ENCODE assay signal across 16 cellular contexts in the genomic region with DNA sequence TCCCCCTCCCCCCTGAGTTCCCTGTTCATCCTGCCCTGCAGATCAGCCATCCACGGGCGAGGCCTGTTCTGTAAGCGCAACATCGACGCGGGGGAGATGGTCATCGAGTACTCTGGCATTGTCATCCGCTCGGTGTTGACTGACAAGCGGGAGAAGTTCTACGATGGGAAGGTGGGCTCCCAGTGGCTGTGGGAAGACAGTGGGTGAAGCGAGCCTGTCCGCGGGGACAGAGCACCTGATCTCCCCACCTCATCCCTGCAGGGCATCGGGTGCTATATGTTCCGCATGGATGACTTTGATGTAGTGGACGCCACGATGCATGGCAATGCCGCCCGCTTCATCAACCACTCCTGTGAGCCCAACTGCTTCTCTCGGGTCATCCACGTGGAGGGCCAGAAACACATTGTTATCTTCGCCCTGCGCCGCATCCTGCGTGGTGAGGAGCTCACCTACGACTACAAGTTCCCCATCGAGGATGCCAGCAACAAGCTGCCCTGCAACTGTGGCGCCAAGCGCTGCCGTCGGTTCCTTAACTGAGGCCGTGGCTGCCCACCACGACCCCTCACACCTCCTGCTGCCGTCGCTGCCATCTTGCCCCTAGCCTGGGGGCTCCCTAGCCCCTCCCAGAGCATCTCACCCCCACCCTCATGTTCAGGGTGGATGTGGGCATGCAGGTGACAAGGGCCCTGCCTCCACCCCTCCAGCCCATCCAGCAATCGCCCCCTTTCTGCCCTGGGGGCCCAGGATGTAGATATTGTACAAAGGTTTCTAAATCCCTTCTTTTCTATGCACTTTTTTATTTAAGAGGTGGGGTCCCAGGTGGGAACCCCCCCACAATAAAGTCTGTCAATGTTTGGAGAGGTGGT. TPM values are rescaled to one million over a fixed set of nuclear protein-coding genes. Genes with fewer than 3 reads are reported as not detected.
A peak's percentile ranks its signal among the peaks of the same experiment; 100 is the strongest.
DNase-seq lines count a peak whose midpoint lies in the region; ATAC-seq, FAIRE-seq and TF ChIP-seq lines count a peak whose summit lies in the region.
"Had no signal": no experiment of that assay in that cellular context is flagged by ENCODE, and none has a peak within 500 bp of the region (broad histone marks: within the 10 kb centered on the region; RNA-seq: fewer than 3 reads in every experiment).

No MANE protein-coding gene starts in this region.

- POLR2A ChIA-PET in GM12878 (lab: Charles Lee): interaction anchor here (1.3 kb wide), 1 partner anchor 20 kb away, joined by 5 read pairs; no protein-coding TSS in a partner anchor

- H3K4me3 Mint-ChIP-seq in activated T-cell treated with anti-CD3 and anti-CD28 coated beads, Interleukin-2, amount 50 U/mL, for 72 hours: peak overlapping the region in 1 of 2 donors; percentile 9
- no peak overlapping the region for H3K4me3 Mint-ChIP-seq in activated T-cell treated with anti-CD3 and anti-CD28 coated beads, Interleukin-2, amount 50 U/mL, for 4 hours
- no peak overlapping the region for H3K4me3 Mint-ChIP-seq in stimulated activated memory B cell treated with anti-CD40 and anti-IgM and Interleukin-4, amounts not matched to agents 10 μg/mL and 1 μg/mL and 100 μg/mL, for 72 hours
- no peak overlapping the region for H3K4me3 Mint-ChIP-seq in endodermal cell

- no peak for FAIRE-seq in GM12878 (lab: Jason Lieb, UNC)

- no peak for TF ChIP-seq EP300 in GM12878 (IDR thresholded peaks at IDR 0.05; ENCODE audit: borderline replicate concordance in 1 of 2, control insufficient read depth in 1 of 2, low read depth in 2 of 2, low read length in 2 of 2)

- ATAC-seq in activated T-cell treated with anti-CD3 and anti-CD28 coated beads, Interleukin-2, amount 50 U/mL, for 72 hours (replicated peaks in 1 of 2): no peak
- ATAC-seq in activated T-cell treated with anti-CD3 and anti-CD28 coated beads, Interleukin-2, amount 50 U/mL, for 4 hours: no peak
- no peak for ATAC-seq in GM12878
- no peak for ATAC-seq in stimulated activated memory B cell treated with anti-CD40 and anti-IgM and Interleukin-4, amounts not matched to agents 10 μg/mL and 1 μg/mL and 100 μg/mL, for 72 hours
- ATAC-seq: psoas muscle had no signal

- H3K27me3 ChIP-seq in GM12878 (replicated peaks in 1 of 2; ENCODE audit: control insufficient read depth in 2 of 2, insufficient read depth in 2 of 2, low read length in 1 of 2): no peaks in the 10 kb centered on the region
- H3K27me3 ChIP-seq in endodermal cell (ENCODE audit: control insufficient read depth, insufficient read depth, low read length, poor library complexity, severe bottlenecking): no peaks in the 10 kb centered on the region
- H3K27me3 ChIP-seq: upper lobe of left lung had no signal

- RAD21 ChIA-PET in GM12878 (lab: Charles Lee; ENCODE audit: unreplicated experiment): interaction anchor here (1.2 kb wide), 1 partner anchor 45 kb away, joined by 4 read pairs; no protein-coding TSS in a partner anchor

- H3K9me3 ChIP-seq in GM12878 (replicated peaks; ENCODE audit: control insufficient read depth, insufficient read depth, low read length): no peaks in the 10 kb centered on the region
- H3K9me3 ChIP-seq in endodermal cell (ENCODE audit: control insufficient read depth, low read length): no peaks in the 10 kb centered on the region
- H3K9me3 ChIP-seq: psoas muscle, upper lobe of left lung had no signal

- H3K27ac Mint-ChIP-seq in activated T-cell treated with anti-CD3 and anti-CD28 coated beads, Interleukin-2, amount 50 U/mL, for 72 hours: peak overlapping the region; percentile 26
- H3K27ac Mint-ChIP-seq in stimulated activated memory B cell treated with anti-CD40 and anti-IgM and Interleukin-4, amounts not matched to agents 10 μg/mL and 1 μg/mL and 100 μg/mL, for 72 hours: peak overlapping the region; percentile 30
- H3K27ac Mint-ChIP-seq in endodermal cell: no peak overlapping the region
- H3K27ac Mint-ChIP-seq: mesothelial cell of epicardium had no signal

- H3K36me3 ChIP-seq in GM12878 (ENCODE audit: control insufficient read depth in 2 of 2, insufficient read depth in 2 of 2, low read length in 1 of 2) (peaks cover 13 to 30% of the 10 kb centered on the region in 2 experiments; a peak in 3 of 4 replicates), endodermal cell (ENCODE audit: control insufficient read depth, insufficient read depth, low read length) (peaks cover 54% of the 10 kb centered on the region)

- H2AFZ ChIP-seq in GM12878 (ENCODE audit: control insufficient read depth, low read depth, low read length): no peak overlapping the region

- H3K9me3 Mint-ChIP-seq in activated T-cell treated with anti-CD3 and anti-CD28 coated beads, Interleukin-2, amount 50 U/mL, for 72 hours: no peaks in the 10 kb centered on the region
- no peaks in the 10 kb centered on the region for H3K9me3 Mint-ChIP-seq in activated T-cell treated with anti-CD3 and anti-CD28 coated beads, Interleukin-2, amount 50 U/mL, for 4 hours
- no peaks in the 10 kb centered on the region for H3K9me3 Mint-ChIP-seq in stimulated activated memory B cell treated with anti-CD40 and anti-IgM and Interleukin-4, amounts not matched to agents 10 μg/mL and 1 μg/mL and 100 μg/mL, for 72 hours
- no peaks in the 10 kb centered on the region for H3K9me3 Mint-ChIP-seq in endodermal cell
- H3K9me3 Mint-ChIP-seq: mesothelial cell of epicardium had no signal

- TF ChIP-seq RAD21 in GM12878 (IDR thresholded peaks at IDR 0.05; ENCODE audit: insufficient read depth, low read depth, low read length): no peak

- no peaks in the 10 kb centered on the region for H4K20me1 ChIP-seq in GM12878 (ENCODE audit: control insufficient read depth, insufficient read depth)

- no peak for DNase-seq in activated T-cell treated with anti-CD3 and anti-CD28 coated beads, Interleukin-2, amount 50 U/mL, for 72 hours
- DNase-seq in activated T-cell treated with anti-CD3 and anti-CD28 coated beads, Interleukin-2, amount 50 U/mL, for 4 hours: no peak
- DNase-seq in GM12878 (ENCODE audit: low read depth, low spot score) (no peak), endodermal cell (no peak), NCI-H2171 (lab: John Stamatoyannopoulos, UW) (no peak)
- DNase-seq: activated T-cell treated with anti-CD3 and anti-CD28 coated beads for 4 hours; effector memory CD4-positive, alpha-beta T cell; foreskin melanocyte; MV-4-11; NK-92 treated with Interleukin-12 subunit alpha and Interleukin-12 subunit beta, amount 100 ng/mL, for 24 hours; psoas muscle had no signal

- SMC1A ChIA-PET in GM12878 (lab: Charles Lee; ENCODE audit: uncharacterized antibody, unreplicated experiment): interaction anchor here (1.2 to 1.8 kb wide), 2 partner anchors 20 to 42 kb away, joined by 3 to 5 read pairs; no protein-coding TSS in a partner anchor

- intact Hi-C loops in GM12878 (cut with micrococcal nuclease; ENCODE audit: unreplicated experiment): no loop called here

- H3K4me1 Mint-ChIP-seq in activated T-cell treated with anti-CD3 and anti-CD28 coated beads, Interleukin-2, amount 50 U/mL, for 72 hours (ENCODE audit: low read depth): peaks cover 40% of the 10 kb centered on the region
- H3K4me1 Mint-ChIP-seq in activated T-cell treated with anti-CD3 and anti-CD28 coated beads, Interleukin-2, amount 50 U/mL, for 4 hours (ENCODE audit: low read depth): peaks cover 34% of the 10 kb centered on the region
- H3K4me1 Mint-ChIP-seq in stimulated activated memory B cell treated with anti-CD40 and anti-IgM and Interleukin-4, amounts not matched to agents 10 μg/mL and 1 μg/mL and 100 μg/mL, for 72 hours: peaks cover 65% of the 10 kb centered on the region
- H3K4me1 Mint-ChIP-seq in endodermal cell: no peaks in the 10 kb centered on the region

- CTCF ChIA-PET in GM12878 (lab: Yijun Ruan, JAX): interaction anchor here (1.2 to 2.1 kb wide), 3 partner anchors 18 to 46 kb away, joined by 4 to 7 read pairs (median 7); no protein-coding TSS in a partner anchor

- TF ChIP-seq POLR2A in GM12878 (IDR thresholded peaks at IDR 0.05; ENCODE audit: low read depth, low read length): peak; percentile 39

- H3K4me3 ChIP-seq in GM12878 (no peak overlapping the region), endodermal cell (ENCODE audit: low read length) (no peak overlapping the region)
- H3K4me3 ChIP-seq: psoas muscle, upper lobe of left lung had no signal

- H3K27ac ChIP-seq in GM12878 (ENCODE audit: control insufficient read depth, insufficient read depth) (no peak overlapping the region), endodermal cell (ENCODE audit: low read depth, low read length) (no peak overlapping the region)
- H3K27ac ChIP-seq: VCaP had no signal

- H3K36me3 Mint-ChIP-seq in activated T-cell treated with anti-CD3 and anti-CD28 coated beads, Interleukin-2, amount 50 U/mL, for 72 hours (ENCODE audit: insufficient read depth in 2 of 2): peaks cover 12 to 28% of the 10 kb centered on the region in 2 donors
- peaks cover 34% of the 10 kb centered on the region for H3K36me3 Mint-ChIP-seq in activated T-cell treated with anti-CD3 and anti-CD28 coated beads, Interleukin-2, amount 50 U/mL, for 4 hours (ENCODE audit: insufficient read depth)
- H3K36me3 Mint-ChIP-seq in stimulated activated memory B cell treated with anti-CD40 and anti-IgM and Interleukin-4, amounts not matched to agents 10 μg/mL and 1 μg/mL and 100 μg/mL, for 72 hours: peaks cover 60% of the 10 kb centered on the region
- H3K36me3 Mint-ChIP-seq in endodermal cell (ENCODE audit: low read depth): peaks cover 53% of the 10 kb centered on the region

- H3K9ac ChIP-seq in GM12878 (ENCODE audit: control insufficient read depth, insufficient read depth, low read length) (no peak overlapping the region), endodermal cell (ENCODE audit: extremely low read depth, low read length, poor library complexity, severe bottlenecking) (no peak overlapping the region)

- 93% methylated on average over 37 of the region's 37 CpGs for WGBS in GM12878 (ENCODE audit: insufficient coverage, insufficient replicate concordance, low lambda C conversion rate, missing lambda C conversion rate)
- 94 to 98% methylated on average over 28 to 37 of the region's 37 CpGs for WGBS in endodermal cell (ENCODE audit: insufficient coverage in 1 of 2, insufficient read length in 1 of 2), 2 experiments

- H3K4me1 ChIP-seq in GM12878 (ENCODE audit: control insufficient read depth, insufficient read depth, low read length) (peaks cover 16% of the 10 kb centered on the region), endodermal cell (ENCODE audit: control insufficient read depth, insufficient read depth, low read length) (no peaks in the 10 kb centered on the region)

- H3K27me3 Mint-ChIP-seq in activated T-cell treated with anti-CD3 and anti-CD28 coated beads, Interleukin-2, amount 50 U/mL, for 72 hours (ENCODE audit: low read depth): no peaks in the 10 kb centered on the region
- H3K27me3 Mint-ChIP-seq in activated T-cell treated with anti-CD3 and anti-CD28 coated beads, Interleukin-2, amount 50 U/mL, for 4 hours (ENCODE audit: low read depth): no peaks in the 10 kb centered on the region
- no peaks in the 10 kb centered on the region for H3K27me3 Mint-ChIP-seq in stimulated activated memory B cell treated with anti-CD40 and anti-IgM and Interleukin-4, amounts not matched to agents 10 μg/mL and 1 μg/mL and 100 μg/mL, for 72 hours
- no peaks in the 10 kb centered on the region for H3K27me3 Mint-ChIP-seq in endodermal cell (ENCODE audit: insufficient read depth)

- no peak for TF ChIP-seq CTCF in GM12878 (IDR thresholded peaks at IDR 0.05 in 2 of 3, conservative IDR thresholded peaks at IDR 0.05 in 1 of 3; ENCODE audit: control insufficient read depth in 2 of 3, extremely low read depth in 1 of 3, insufficient read depth in 1 of 3, low read depth in 3 of 3, low read length in 3 of 3)
- no peak for TF ChIP-seq CTCF in endodermal cell (conservative IDR thresholded peaks at IDR 0.05)

- peaks cover 15% of the 10 kb centered on the region for H3K79me2 ChIP-seq in GM12878 (ENCODE audit: control insufficient read depth, insufficient read depth, low read length)

- no TSS peak for BruUV-seq in GM12878 (replicated peaks; lab: Mats Ljungman, UMichigan)

- in situ Hi-C loops in GM12878 (cut with MboI): no loop called here

- H3K4me2 ChIP-seq in GM12878 (ENCODE audit: control insufficient read depth, insufficient read depth): no peak overlapping the region

RNA-seq across cellular contexts. Expression of a gene that starts 4.0 kb away (rescaled TPM):
- 100 to 1,000 TPM; 253 to 274 TPM for total RNA-seq in activated T-cell treated with anti-CD3 and anti-CD28 coated beads, Interleukin-2, amount 50 U/mL, for 72 hours
- 10 to 100 TPM; 24.0 to 32.7 (median 29.8) TPM for total RNA-seq in activated T-cell treated with anti-CD3 and anti-CD28 coated beads, Interleukin-2, amount 50 U/mL, for 4 hours
- total RNA-seq in GM12878 (2013; cell fraction: nucleolus; rRNA removed): 16.2 and 19.9 TPM in 2 replicates
- total RNA-seq in GM12878 (2014; rRNA removed): 27.2 and 28.7 TPM in 2 replicates
- 8.3 and 9.1 TPM in 2 replicates for total RNA-seq in GM12878 (2014; rRNA removed; fragmentation: Illumina TruSeq; extraction: Trizol)
- total RNA-seq in GM12878 (2021): 35.3 and 41.7 TPM in 2 replicates
- 11.1 TPM for polyA plus RNA-seq in GM12878 (2011; ENCODE audit: low read depth)
- polyA plus RNA-seq in GM12878 (2011; rRNA removed): 10.1 and 22.4 TPM in 2 replicates
- 46.7 and 55.5 TPM in 2 replicates for polyA plus RNA-seq in GM12878 (2011; cell fraction: cytosol; rRNA removed)
- polyA plus RNA-seq in GM12878 (2011; cell fraction: nucleus; rRNA removed): 75.6 and 89.2 TPM in 2 replicates
- 30.0 and 41.7 TPM in 2 replicates for polyA plus RNA-seq in GM12878 (2012)
- polyA plus RNA-seq in GM12878 (2014; fragmentation: Illumina TruSeq; extraction: Trizol): 5.9 and 8.7 TPM in 2 replicates
- 10 to 100 TPM in 1 of 2 experiments, 1 to 10 TPM in 1; 2.5 to 11.9 TPM for polyA plus RNA-seq in GM12878 (2014; fragmentation: Nextera tagmentation; extraction: Ambion mirVana)
- polyA plus RNA-seq in GM12878 (2014; rRNA removed): 39.9 and 47.9 TPM in 2 replicates
- 10 to 100 TPM; 36.4 to 36.8 TPM for polyA plus RNA-seq in GM12878 (2016; fragmentation: Nextera tagmentation; extraction: Ambion mirVana)
- 7.2 and 17.9 TPM in 2 replicates for polyA minus RNA-seq in GM12878 (2011; rRNA and poly(A)+ RNA removed)
- polyA minus RNA-seq in GM12878 (2011; cell fraction: cytosol; rRNA and poly(A)+ RNA removed): 9.4 and 12.4 TPM in 2 replicates
- polyA minus RNA-seq in GM12878 (2011; cell fraction: nucleus; rRNA and poly(A)+ RNA removed): 11.1 and 12.0 TPM in 2 replicates
- total RNA-seq in endodermal cell: 1 to 10 TPM; 4.6 to 7.1 TPM
- 9.0 TPM for polyA plus RNA-seq in endodermal cell (2013, experiment 1 of 2)
- 6.1 TPM for polyA plus RNA-seq in endodermal cell (2013, experiment 2 of 2)

RNA-seq across cellular contexts. Expression of a gene that starts 7.0 kb away (rescaled TPM):
- total RNA-seq in activated T-cell treated with anti-CD3 and anti-CD28 coated beads, Interleukin-2, amount 50 U/mL, for 72 hours: 10 to 100 TPM; 71.0 to 83.6 TPM
- total RNA-seq in activated T-cell treated with anti-CD3 and anti-CD28 coated beads, Interleukin-2, amount 50 U/mL, for 4 hours: 10 to 100 TPM; 18.9 to 25.2 (median 19.4) TPM
- 13.8 and 17.3 TPM in 2 replicates for total RNA-seq in GM12878 (2013; cell fraction: nucleolus; rRNA removed)
- total RNA-seq in GM12878 (2014; rRNA removed) (9.4 and 14.0 TPM in 2 replicates), GM12878 (2014; rRNA removed; fragmentation: Illumina TruSeq; extraction: Trizol) (7.9 and 9.3 TPM in 2 replicates), GM12878 (2021) (13.0 and 16.4 TPM in 2 replicates), endodermal cell (10 to 100 TPM; 17.3 to 23.2 TPM)
- polyA plus RNA-seq in GM12878 (2011; ENCODE audit: low read depth): 14.2 TPM
- polyA plus RNA-seq in GM12878 (2011; rRNA removed) (11.8 and 16.2 TPM in 2 replicates), GM12878 (2014; fragmentation: Illumina TruSeq; extraction: Trizol) (9.6 and 13.4 TPM in 2 replicates), GM12878 (2014; fragmentation: Nextera tagmentation; extraction: Ambion mirVana) (10 to 100 TPM in 1 of 2 experiments, 1 to 10 TPM in 1; 9.6 to 13.7 TPM), GM12878 (2014; rRNA removed) (21.6 and 22.1 TPM in 2 replicates), GM12878 (2016; fragmentation: Nextera tagmentation; extraction: Ambion mirVana) (10 to 100 TPM; 17.1 to 17.4 TPM)
- 20.8 and 27.3 TPM in 2 replicates for polyA plus RNA-seq in GM12878 (2011; cell fraction: cytosol; rRNA removed)
- polyA plus RNA-seq in GM12878 (2011; cell fraction: nucleus; rRNA removed): 93.8 and 102 TPM in 2 replicates
- polyA plus RNA-seq in GM12878 (2012): 18.6 and 26.0 TPM in 2 replicates
- 12.8 and 16.6 TPM in 2 replicates for polyA minus RNA-seq in GM12878 (2011; rRNA and poly(A)+ RNA removed)
- polyA minus RNA-seq in GM12878 (2011; cell fraction: cytosol; rRNA and poly(A)+ RNA removed): 8.8 and 10.0 TPM in 2 replicates
- polyA minus RNA-seq in GM12878 (2011; cell fraction: nucleus; rRNA and poly(A)+ RNA removed): 14.4 and 23.5 TPM in 2 replicates
- polyA plus RNA-seq in endodermal cell (2013, experiment 1 of 2): 20.7 TPM
- 16.6 TPM for polyA plus RNA-seq in endodermal cell (2013, experiment 2 of 2)

RNA-seq across cellular contexts. Expression of a gene that starts 7.2 kb away (rescaled TPM):
- total RNA-seq in activated T-cell treated with anti-CD3 and anti-CD28 coated beads, Interleukin-2, amount 50 U/mL, for 72 hours: 10 to 100 TPM; 50.7 to 53.7 TPM
- total RNA-seq in activated T-cell treated with anti-CD3 and anti-CD28 coated beads, Interleukin-2, amount 50 U/mL, for 4 hours: 10 to 100 TPM; 46.1 to 49.3 (median 47.9) TPM
- 2.8 and 4.2 TPM in 2 replicates for total RNA-seq in GM12878 (2013; cell fraction: nucleolus; rRNA removed)
- total RNA-seq in GM12878 (2014; rRNA removed) (37.8 and 39.4 TPM in 2 replicates), GM12878 (2014; rRNA removed; fragmentation: Illumina TruSeq; extraction: Trizol) (34.3 and 34.7 TPM in 2 replicates), GM12878 (2021) (35.6 and 42.9 TPM in 2 replicates), endodermal cell (100 to 1,000 TPM; 101 to 109 TPM)
- polyA plus RNA-seq in GM12878 (2011; ENCODE audit: low read depth): 6.0 TPM
- polyA plus RNA-seq in GM12878 (2011; rRNA removed) (10.5 and 14.4 TPM in 2 replicates), GM12878 (2014; fragmentation: Illumina TruSeq; extraction: Trizol) (29.9 and 35.1 TPM in 2 replicates), GM12878 (2014; fragmentation: Nextera tagmentation; extraction: Ambion mirVana) (100 to 1,000 TPM; 143 to 178 TPM), GM12878 (2014; rRNA removed) (32.3 and 44.0 TPM in 2 replicates), GM12878 (2016; fragmentation: Nextera tagmentation; extraction: Ambion mirVana) (10 to 100 TPM; 62.6 to 66.7 TPM)
- polyA plus RNA-seq in GM12878 (2011; cell fraction: cytosol; rRNA removed): 23.6 and 28.8 TPM in 2 replicates
- 14.0 and 17.6 TPM in 2 replicates for polyA plus RNA-seq in GM12878 (2011; cell fraction: nucleus; rRNA removed)
- 35.0 and 36.0 TPM in 2 replicates for polyA plus RNA-seq in GM12878 (2012)
- 9.1 and 21.3 TPM in 2 replicates for polyA minus RNA-seq in GM12878 (2011; rRNA and poly(A)+ RNA removed)
- polyA minus RNA-seq in GM12878 (2011; cell fraction: cytosol; rRNA and poly(A)+ RNA removed): 4.5 and 4.8 TPM in 2 replicates
- polyA minus RNA-seq in GM12878 (2011; cell fraction: nucleus; rRNA and poly(A)+ RNA removed): 3.5 and 3.9 TPM in 2 replicates
- polyA plus RNA-seq in endodermal cell (2013, experiment 1 of 2): 76.8 TPM
- polyA plus RNA-seq in endodermal cell (2013, experiment 2 of 2): 65.3 TPM

RNA-seq across cellular contexts. Expression of a gene that starts 10.1 kb away (rescaled TPM):
- total RNA-seq in activated T-cell treated with anti-CD3 and anti-CD28 coated beads, Interleukin-2, amount 50 U/mL, for 72 hours: 10 to 100 TPM; 11.4 to 14.3 TPM
- 1 to 10 TPM; 5.8 to 6.4 (median 6.4) TPM for total RNA-seq in activated T-cell treated with anti-CD3 and anti-CD28 coated beads, Interleukin-2, amount 50 U/mL, for 4 hours
- total RNA-seq in GM12878 (2013; cell fraction: nucleolus; rRNA removed): 7.8 and 11.3 TPM in 2 replicates
- total RNA-seq in GM12878 (2014; rRNA removed) (6.0 and 6.9 TPM in 2 replicates), GM12878 (2014; rRNA removed; fragmentation: Illumina TruSeq; extraction: Trizol) (7.4 and 10.9 TPM in 2 replicates), GM12878 (2021) (6.8 and 7.4 TPM in 2 replicates), endodermal cell (1 to 10 TPM; 6.6 to 7.6 TPM)
- 4.2 TPM for polyA plus RNA-seq in GM12878 (2011; ENCODE audit: low read depth)
- polyA plus RNA-seq in GM12878 (2011; rRNA removed) (4.0 and 5.1 TPM in 2 replicates), GM12878 (2014; fragmentation: Illumina TruSeq; extraction: Trizol) (2.8 and 8.2 TPM in 2 replicates), GM12878 (2014; fragmentation: Nextera tagmentation; extraction: Ambion mirVana) (1 to 10 TPM in 1 of 2 experiments, under 1 TPM in 1; 0.69 to 3.3 TPM), GM12878 (2014; rRNA removed) (7.7 and 11.2 TPM in 2 replicates), GM12878 (2016; fragmentation: Nextera tagmentation; extraction: Ambion mirVana) (10 to 100 TPM; 10.1 to 11.9 TPM)
- polyA plus RNA-seq in GM12878 (2011; cell fraction: cytosol; rRNA removed): 8.5 and 11.6 TPM in 2 replicates
- polyA plus RNA-seq in GM12878 (2011; cell fraction: nucleus; rRNA removed): 25.4 and 28.5 TPM in 2 replicates
- 11.8 and 13.9 TPM in 2 replicates for polyA plus RNA-seq in GM12878 (2012)
- polyA minus RNA-seq in GM12878 (2011; rRNA and poly(A)+ RNA removed): 6.6 and 7.2 TPM in 2 replicates
- polyA minus RNA-seq in GM12878 (2011; cell fraction: cytosol; rRNA and poly(A)+ RNA removed): 10.7 and 14.1 TPM in 2 replicates
- 7.6 and 9.2 TPM in 2 replicates for polyA minus RNA-seq in GM12878 (2011; cell fraction: nucleus; rRNA and poly(A)+ RNA removed)
- polyA plus RNA-seq in endodermal cell (2013, experiment 1 of 2): 11.6 TPM
- polyA plus RNA-seq in endodermal cell (2013, experiment 2 of 2): 10.4 TPM

RNA-seq across cellular contexts. Expression of a gene that starts 18.6 kb away (rescaled TPM):
- 1 to 10 TPM; 1.4 to 2.4 TPM for total RNA-seq in activated T-cell treated with anti-CD3 and anti-CD28 coated beads, Interleukin-2, amount 50 U/mL, for 72 hours
- total RNA-seq in activated T-cell treated with anti-CD3 and anti-CD28 coated beads, Interleukin-2, amount 50 U/mL, for 4 hours: under 1 TPM; 0.22 to 0.46 (median 0.37) TPM
- total RNA-seq in GM12878 (2013; cell fraction: nucleolus; rRNA removed): 0.52 TPM in 1 of 2 replicates, not detected in the other
- not detected in 2 replicates for total RNA-seq in GM12878 (2014; rRNA removed)
- total RNA-seq in GM12878 (2014; rRNA removed; fragmentation: Illumina TruSeq; extraction: Trizol): not detected in 2 replicates
- 0.51 and 1.6 TPM in 2 replicates for total RNA-seq in GM12878 (2021)
- polyA plus RNA-seq in GM12878 (2011; ENCODE audit: low read depth): not detected
- 0.12 and 0.20 TPM in 2 replicates for polyA plus RNA-seq in GM12878 (2011; rRNA removed)
- 0.15 and 0.28 TPM in 2 replicates for polyA plus RNA-seq in GM12878 (2011; cell fraction: cytosol; rRNA removed)
- 0.60 and 1.5 TPM in 2 replicates for polyA plus RNA-seq in GM12878 (2011; cell fraction: nucleus; rRNA removed)
- 0.10 and 0.20 TPM in 2 replicates for polyA plus RNA-seq in GM12878 (2012)
- polyA plus RNA-seq in GM12878 (2014; fragmentation: Illumina TruSeq; extraction: Trizol): 0.13 and 0.16 TPM in 2 replicates
- not detected for polyA plus RNA-seq in GM12878 (2014; fragmentation: Nextera tagmentation; extraction: Ambion mirVana)
- polyA plus RNA-seq in GM12878 (2014; rRNA removed): 0.09 TPM in 1 of 2 replicates, not detected in the other
- under 1 TPM; 0.52 TPM for polyA plus RNA-seq in GM12878 (2016; fragmentation: Nextera tagmentation; extraction: Ambion mirVana)
- polyA minus RNA-seq in GM12878 (2011; rRNA and poly(A)+ RNA removed): not detected in 2 replicates
- 0.80 TPM in 1 of 2 replicates, not detected in the other for polyA minus RNA-seq in GM12878 (2011; cell fraction: cytosol; rRNA and poly(A)+ RNA removed)
- 0.36 and 0.77 TPM in 2 replicates for polyA minus RNA-seq in GM12878 (2011; cell fraction: nucleus; rRNA and poly(A)+ RNA removed)
- under 1 TPM; 0.33 to 0.90 TPM for total RNA-seq in endodermal cell
- polyA plus RNA-seq in endodermal cell (2013, experiment 1 of 2): 0.36 TPM
- 0.62 TPM for polyA plus RNA-seq in endodermal cell (2013, experiment 2 of 2)
- total RNA-seq: SK-MEL-5 had no signal

Comparison
In these comparisons a context has a peak if more than half of its experiments do, and no peak if none do; other contexts are left out.
1. RNA of a gene that starts 4.0 kb away (total RNA-seq): 253 to 274 TPM in activated T-cell treated with anti-CD3 and anti-CD28 coated beads, Interleukin-2, amount 50 U/mL, for 72 hours; 24.0 to 32.7 TPM in activated T-cell treated with anti-CD3 and anti-CD28 coated beads, Interleukin-2, amount 50 U/mL, for 4 hours, 8.3 to 41.7 TPM in GM12878 and 4.6 to 7.1 TPM in endodermal cell; every median in the first group is over 4 times any median in the second.